ENCODE assay signal across 8 cellular contexts in genomic region chrX:24081661-24082154, GRCh38. TPM values are rescaled to one million over a fixed set of nuclear protein-coding genes. Genes with fewer than 3 reads are reported as not detected.
A peak's percentile ranks its signal among the peaks of the same experiment; 100 is the strongest.
DNase-seq lines count a peak whose midpoint lies in the region; ATAC-seq and TF ChIP-seq lines count a peak whose summit lies in the region.

No MANE protein-coding gene starts in this region.

- H3K4me3 Mint-ChIP-seq in activated naive CD4-positive, alpha-beta T cell treated with anti-CD3 and anti-CD28 coated beads, Interleukin-2, amount 10 ng/mL, durations not matched to agents 7 days and 5 days = no peak overlapping the region

- CTCF ChIA-PET in RWPE1 (lab: Yijun Ruan, JAX) = interaction anchor here (0.7 kb wide), 1 partner anchor 75 kb away, joined by 3 read pairs; no protein-coding TSS in a partner anchor
- CTCF ChIA-PET in activated naive CD4-positive, alpha-beta T cell treated with anti-CD3 and anti-CD28 coated beads, Interleukin-2, amount 10 ng/mL, durations not matched to agents 7 days and 5 days (lab: Charles Lee) = interaction anchor here (1.1 to 1.5 kb wide), 2 partner anchors 9 to 64 kb away, joined by 3 to 5 read pairs; no protein-coding TSS in a partner anchor

- TF ChIP-seq CTCF in RWPE1 (conservative IDR thresholded peaks at IDR 0.05; ENCODE audit: low read depth) = peak; percentile 45

- POLR2A ChIA-PET in RWPE1 (lab: Yijun Ruan, JAX; ENCODE audit: low non-redundant PET) = no interaction called here

- H3K27me3 Mint-ChIP-seq in activated naive CD4-positive, alpha-beta T cell treated with anti-CD3 and anti-CD28 coated beads, Interleukin-2, amount 10 ng/mL, durations not matched to agents 7 days and 5 days = no peaks in the 10 kb centered on the region

- WGBS in right cardiac atrium = 9% methylated on average over 14 of the region's 14 CpGs

- H3K27ac ChIP-seq in RWPE1 = peak overlapping the region; percentile 26; the same call in 1 of the 2 replicates
- no peak overlapping the region for H3K27ac ChIP-seq in right cardiac atrium (ENCODE audit: low read length)

- peak; percentile 70 to 77 for ATAC-seq in right cardiac atrium

- DNase-seq in activated gamma-delta T cell treated with Interleukin-2 at 50 U/mL for 16 hours = peak; percentile 30
- DNase-seq in activated gamma-delta T cell (lab: John Stamatoyannopoulos, UW) = no peak
- peak; percentile 5 for DNase-seq in HS-27A (ENCODE audit: low read depth)
- DNase-seq in RWPE1 (ENCODE audit: low spot score) = no peak
- peak; percentile 71 for DNase-seq in activated naive CD4-positive, alpha-beta T cell treated with anti-CD3 and anti-CD28 coated beads, Interleukin-2, amount 10 ng/mL, durations not matched to agents 7 days and 5 days
- peak; percentile 58 to 81 (median 78) for DNase-seq in right cardiac atrium
- DNase-seq in stimulated activated CD4-positive, alpha-beta T cell treated with anti-CD3 and anti-CD28 coated beads, Interleukin-12 subunit alpha, Interleukin-12 subunit beta, amount 100 ng/mL, for 48 hours (ENCODE audit: low read depth in 2 of 3, low spot score in 1 of 3) = peak in 2 of 3 donors; percentile 15 to 30
- DNase-seq in GM19238 (ENCODE audit: insufficient read length, low spot score) = no peak

- intact Hi-C loops in right cardiac atrium (cut with DNase I) = loop anchor here in 2 of 4 donors (5.0 to 10.0 kb wide), 2 partner anchors 161 to 163 kb away; no protein-coding TSS in a partner anchor

- H3K4me1 ChIP-seq in right cardiac atrium (ENCODE audit: control insufficient read depth, insufficient read depth, low read length) = no peaks in the 10 kb centered on the region

- H3K4me3 ChIP-seq in right cardiac atrium (ENCODE audit: low read length) = no peak overlapping the region

- H3K9me3 ChIP-seq in right cardiac atrium (ENCODE audit: control insufficient read depth, low read length) = no peaks in the 10 kb centered on the region

- no peaks in the 10 kb centered on the region for H3K9me3 Mint-ChIP-seq in activated naive CD4-positive, alpha-beta T cell treated with anti-CD3 and anti-CD28 coated beads, Interleukin-2, amount 10 ng/mL, durations not matched to agents 7 days and 5 days

- no peaks in the 10 kb centered on the region for H3K27me3 ChIP-seq in right cardiac atrium (ENCODE audit: control insufficient read depth, insufficient read depth)

- peaks cover 8% of the 10 kb centered on the region for H3K36me3 Mint-ChIP-seq in activated naive CD4-positive, alpha-beta T cell treated with anti-CD3 and anti-CD28 coated beads, Interleukin-2, amount 10 ng/mL, durations not matched to agents 7 days and 5 days

- H3K27ac Mint-ChIP-seq in activated naive CD4-positive, alpha-beta T cell treated with anti-CD3 and anti-CD28 coated beads, Interleukin-2, amount 10 ng/mL, durations not matched to agents 7 days and 5 days = no peak overlapping the region

- peaks cover 13% of the 10 kb centered on the region for H3K4me1 Mint-ChIP-seq in activated naive CD4-positive, alpha-beta T cell treated with anti-CD3 and anti-CD28 coated beads, Interleukin-2, amount 10 ng/mL, durations not matched to agents 7 days and 5 days

RNA-seq across cellular contexts. Expression of gene EIF2S3, which starts 27.0 kb away (rescaled TPM):
- total RNA-seq in right cardiac atrium = 10 to 100 TPM; 73.8 to 97.4 (median 88.1) TPM
- 32.6 TPM for polyA plus RNA-seq in right cardiac atrium

RNA-seq across cellular contexts. Expression of gene KLHL15, which starts 54.7 kb away (rescaled TPM):
- total RNA-seq in right cardiac atrium = 1 to 10 TPM; 5.7 to 7.0 (median 6.0) TPM
- 3.2 TPM for polyA plus RNA-seq in right cardiac atrium

Comparison
In these comparisons a context has a peak if more than half of its experiments do, and no peak if none do; other contexts are left out.
1. DNase-seq: peak in activated gamma-delta T cell treated with Interleukin-2 at 50 U/mL for 16 hours (single experiment), HS-27A (single experiment), activated naive CD4-positive, alpha-beta T cell treated with anti-CD3 and anti-CD28 coated beads, Interleukin-2, amount 10 ng/mL, durations not matched to agents 7 days and 5 days (single experiment), right cardiac atrium (3 of 3) and stimulated activated CD4-positive, alpha-beta T cell treated with anti-CD3 and anti-CD28 coated beads, Interleukin-12 subunit alpha, Interleukin-12 subunit beta, amount 100 ng/mL, for 48 hours (2 of 3); none in activated gamma-delta T cell (single experiment), RWPE1 (single experiment) and GM19238 (single experiment).